9 cellular contexts compared by ENCODE assay signal in the genomic region with DNA sequence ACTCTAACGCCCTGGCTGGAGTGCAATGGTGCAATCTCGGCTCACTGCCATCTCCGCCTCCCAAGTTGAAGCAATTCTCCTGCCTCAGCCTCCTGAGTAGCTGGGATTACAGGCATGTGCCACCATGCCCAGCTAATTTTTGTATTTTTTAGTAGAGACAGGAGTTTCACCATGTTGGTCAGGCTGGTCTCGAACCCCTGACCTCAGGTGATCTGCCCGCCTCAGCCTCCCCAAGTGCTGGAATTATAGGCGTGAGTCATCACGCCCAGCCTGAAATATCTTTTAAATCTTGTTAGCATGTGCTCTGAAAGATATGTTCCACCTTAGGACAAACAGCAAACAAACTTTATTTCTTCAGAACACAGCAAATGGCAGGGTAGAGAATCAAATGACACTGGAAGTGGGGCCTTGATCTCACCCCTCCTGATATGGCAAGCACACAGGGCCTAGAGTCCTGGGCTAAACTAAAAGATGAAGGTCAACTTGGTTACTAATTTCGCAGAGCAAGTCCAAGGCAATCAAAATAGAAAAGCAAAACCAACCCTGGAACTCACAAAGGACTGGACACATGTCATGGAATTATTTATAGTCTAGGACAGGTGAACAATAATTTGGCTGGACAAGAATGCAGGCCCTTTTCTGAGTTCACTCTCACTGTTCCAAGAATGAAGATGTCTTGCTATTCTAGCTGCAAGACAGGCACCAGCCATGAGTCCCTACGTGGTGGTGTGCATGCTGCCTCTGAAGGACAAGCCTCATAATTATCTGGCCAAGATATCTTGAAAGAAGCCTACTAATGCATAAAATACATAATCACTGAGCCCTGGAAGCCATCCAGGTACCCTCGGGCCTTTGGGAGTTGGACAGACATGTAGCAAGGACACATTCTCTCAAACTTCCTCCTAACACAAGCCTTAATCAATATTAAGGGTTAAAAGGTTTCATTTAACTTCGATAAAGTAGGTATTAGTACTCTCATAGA. TPM values are rescaled to one million over a fixed set of nuclear protein-coding genes. Genes with fewer than 3 reads are reported as not detected.
A peak's percentile ranks its signal among the peaks of the same experiment; 100 is the strongest.
DNase-seq lines count a peak whose midpoint lies in the region; ATAC-seq and TF ChIP-seq lines count a peak whose summit lies in the region.
"Had no signal": no experiment of that assay in that cellular context is flagged by ENCODE, and none has a peak within 500 bp of the region (broad histone marks: within the 10 kb centered on the region; RNA-seq: fewer than 3 reads in every experiment).

No MANE protein-coding gene starts in this region.

- H3K27me3 ChIP-seq in ACC112 (ENCODE audit: insufficient read depth, low read length): no peaks in the 10 kb centered on the region
- no peaks in the 10 kb centered on the region for H3K27me3 ChIP-seq in HUES6 (ENCODE audit: control insufficient read depth, insufficient read depth, low read length)
- H3K27me3 ChIP-seq in mucosa of stomach (ENCODE audit: control insufficient read depth, insufficient read depth, low read length): no peaks in the 10 kb centered on the region

- H3K9me3 ChIP-seq in HUES6 (ENCODE audit: control insufficient read depth, insufficient read depth, low read depth, low read length) (no peaks in the 10 kb centered on the region), mucosa of stomach (ENCODE audit: control insufficient read depth, low read length) (no peaks in the 10 kb centered on the region)

- H3K9ac ChIP-seq in HUES6 (ENCODE audit: low read length) (no peak overlapping the region), mucosa of stomach (ENCODE audit: low read length) (peak overlapping the region; percentile 50)

- BruUV-seq in MCF 10A (replicated peaks; lab: Mats Ljungman, UMichigan): no TSS peak

- H3K36me3 ChIP-seq in ACC112 (ENCODE audit: insufficient read depth, low read length) (no peaks in the 10 kb centered on the region), HUES6 (ENCODE audit: control insufficient read depth, insufficient read depth, low read length) (no peaks in the 10 kb centered on the region), mucosa of stomach (ENCODE audit: control insufficient read depth, insufficient read depth, low read length) (no peaks in the 10 kb centered on the region)

- peaks cover 86% of the 10 kb centered on the region for H3K79me2 ChIP-seq in ACC112 (ENCODE audit: control insufficient read depth, insufficient read depth, low read length, unreplicated experiment)

- no peaks in the 10 kb centered on the region for H3K9me3 Mint-ChIP-seq in MCF 10A (ENCODE audit: unreplicated experiment)

- no peak overlapping the region for H3K4me3 Mint-ChIP-seq in MCF 10A (ENCODE audit: unreplicated experiment)

- peak overlapping the region; percentile 66 for H3K27ac Mint-ChIP-seq in MCF 10A (ENCODE audit: low read depth, unreplicated experiment)

- H3K4me3 ChIP-seq in ACC112 (ENCODE audit: low read depth, low read length) (peak overlapping the region; percentile 51), HUES6 (ENCODE audit: low read depth, low read length) (no peak overlapping the region), mucosa of stomach (ENCODE audit: low read length) (no peak overlapping the region)

- no peak for ATAC-seq in HG02852 (IDR thresholded peaks at IDR 0.05; ENCODE audit: unreplicated experiment)

- CTCF ChIA-PET in MCF 10A (lab: Yijun Ruan, JAX): interaction anchor here (0.9 kb wide), 2 partner anchors 21 to 168 kb away, joined by 3 read pairs; no protein-coding TSS in a partner anchor

- H3K36me3 Mint-ChIP-seq in MCF 10A (ENCODE audit: insufficient read depth, unreplicated experiment): no peaks in the 10 kb centered on the region

- H3K27me3 Mint-ChIP-seq in MCF 10A (ENCODE audit: insufficient read depth, unreplicated experiment): no peaks in the 10 kb centered on the region

- DNase-seq in MCF 10A (ENCODE audit: unreplicated experiment) (no peak), NCI-H82 (lab: John Stamatoyannopoulos, UW) (no peak), NCI-H446 treated with DMSO at 0.1 percent for 48 hours (lab: John Stamatoyannopoulos, UW) (no peak), NCI-H774 (lab: John Stamatoyannopoulos, UW) (no peak)
- DNase-seq: DMS79 treated with DMSO at 0.1 percent for 48 hours had no signal

- POLR2A ChIA-PET in MCF 10A (lab: Yijun Ruan, JAX): interaction anchor here (0.7 to 2.5 kb wide), 16 partner anchors 10 to 260 kb away, joined by 3 to 25 read pairs (median 4); a partner anchor contains a TSS

- peaks cover 69% of the 10 kb centered on the region for H3K4me1 ChIP-seq in ACC112 (ENCODE audit: control insufficient read depth, insufficient read depth, low read length, unreplicated experiment)
- peaks cover 60% of the 10 kb centered on the region for H3K4me1 ChIP-seq in HUES6 (ENCODE audit: control insufficient read depth, insufficient read depth, low read length)
- H3K4me1 ChIP-seq in mucosa of stomach (ENCODE audit: control insufficient read depth, insufficient read depth, low read length): peaks cover 89% of the 10 kb centered on the region

- no peak overlapping the region for H2AFZ ChIP-seq in ACC112 (ENCODE audit: low read length, unreplicated experiment)

- peak overlapping the region; percentile 81 for H3K27ac ChIP-seq in ACC112 (ENCODE audit: low read depth, low read length)
- peak overlapping the region; percentile 34; the same call in 1 of the 2 replicates for H3K27ac ChIP-seq in HUES6 (ENCODE audit: low read depth, low read length)

- intact Hi-C loops in MCF 10A (cut with micrococcal nuclease): no loop called here

- TF ChIP-seq CTCF in MCF 10A (IDR thresholded peaks at IDR 0.05; ENCODE audit: unreplicated experiment): no peak

- H3K4me1 Mint-ChIP-seq in MCF 10A (ENCODE audit: insufficient read depth, unreplicated experiment): peaks cover 68% of the 10 kb centered on the region

RNA-seq across cellular contexts. Expression of a gene that starts 35.6 kb away (rescaled TPM):
- 17.1 and 19.7 TPM in 2 replicates for total RNA-seq in MCF 10A (2022)
